26 cellular contexts compared by ENCODE assay signal in genomic region chr1:82567308-82567707, GRCh38.
"Had no signal": no experiment of that assay in that cellular context is flagged by ENCODE, and none has a peak within 500 bp of the region (broad histone marks: within the 10 kb centered on the region; RNA-seq: fewer than 3 reads in every experiment).

No MANE protein-coding gene starts in this region.

- H3K27me3 ChIP-seq: brain microvascular endothelial cell, stomach, suprapubic skin, tibial nerve had no signal

- H3K4me3 ChIP-seq: left ventricle myocardium inferior, stomach, suprapubic skin, tibial nerve had no signal

- H3K27me3 Mint-ChIP-seq: activated naive CD8-positive, alpha-beta T cell treated with anti-CD3 and anti-CD28 coated beads, Interleukin-2, amount 50 U/mL, for 24 hours; stimulated activated memory B cell treated with anti-CD40 and anti-IgM and Interleukin-4, amounts not matched to agents 10 μg/mL and 1 μg/mL and 100 μg/mL, for 72 hours had no signal

- DNase-seq: activated CD4-positive, alpha-beta T cell treated with anti-CD3 and anti-CD28 coated beads, Interleukin-2, amount 50 U/mL, for 1 hour; activated CD4-positive, CD25-positive, alpha-beta regulatory T cell treated with anti-CD3 and anti-CD28 coated beads, Interleukin-2, amount 50 U/mL, for 72 hours; activated CD8-positive, alpha-beta T cell treated with anti-CD3 and anti-CD28 coated beads, Interleukin-2, amount 10 ng/mL, durations not matched to agents 7 days and 5 days; activated gamma-delta T cell; activated naive CD4-positive, alpha-beta T cell treated with anti-CD3 and anti-CD28 coated beads, Interleukin-2, amount 50 U/mL, for 16 hours; activated naive CD8-positive, alpha-beta T cell treated with anti-CD3 and anti-CD28 coated beads, Interleukin-2, amount 50 U/mL, for 24 hours; brain microvascular endothelial cell; caudate nucleus; dermis blood vessel endothelial cell; effector CD8-positive, alpha-beta T cell; foreskin melanocyte; immature natural killer cell; left ventricle myocardium inferior; midbrain; occipital lobe; small intestine; stimulated activated CD4-positive, alpha-beta T cell treated with anti-CD3 and anti-CD28 coated beads, Interleukin-15, amount 100 ng/mL, for 24 hours; stomach had no signal

- H3K27ac Mint-ChIP-seq: activated CD8-positive, alpha-beta T cell treated with anti-CD3 and anti-CD28 coated beads, Interleukin-2, amount 10 ng/mL, durations not matched to agents 7 days and 5 days; activated naive CD8-positive, alpha-beta T cell treated with anti-CD3 and anti-CD28 coated beads, Interleukin-2, amount 50 U/mL, for 24 hours; activated T-helper 1 cell treated with anti-CD3 and anti-CD28 coated beads, Interleukin-12 subunit alpha, Interleukin-12 subunit beta, Interleukin-2, Interleukin-4 antibody, amounts not matched to agents 30 ng/mL and 10 ng/mL and 1 ng/mL, durations not matched to agents 14 hours and 24 hours and 36 hours; immature natural killer cell; stimulated activated memory B cell treated with anti-CD40 and anti-IgM and Interleukin-4, amounts not matched to agents 10 μg/mL and 1 μg/mL and 100 μg/mL, for 72 hours; T-helper 2 cell treated with Interferon-gamma antibody and Interleukin-4, amounts not matched to agents 5 μg/mL and 100 μg/mL, for 36 hours had no signal

- H3K36me3 Mint-ChIP-seq: immature natural killer cell; stimulated activated memory B cell treated with anti-CD40 and anti-IgM and Interleukin-4, amounts not matched to agents 10 μg/mL and 1 μg/mL and 100 μg/mL, for 72 hours had no signal

- H3K27ac ChIP-seq: brain microvascular endothelial cell, left ventricle myocardium inferior, stomach, suprapubic skin, tibial nerve, VCaP had no signal

- H3K9me3 ChIP-seq: left ventricle myocardium inferior, stomach, suprapubic skin, tibial nerve had no signal

- H3K4me1 Mint-ChIP-seq: activated naive CD8-positive, alpha-beta T cell treated with anti-CD3 and anti-CD28 coated beads, Interleukin-2, amount 50 U/mL, for 24 hours; immature natural killer cell; stimulated activated memory B cell treated with anti-CD40 and anti-IgM and Interleukin-4, amounts not matched to agents 10 μg/mL and 1 μg/mL and 100 μg/mL, for 72 hours had no signal

- H3K9me3 Mint-ChIP-seq: activated naive CD8-positive, alpha-beta T cell treated with anti-CD3 and anti-CD28 coated beads, Interleukin-2, amount 50 U/mL, for 24 hours; activated T-helper 1 cell treated with anti-CD3 and anti-CD28 coated beads, Interleukin-12 subunit alpha, Interleukin-12 subunit beta, Interleukin-2, Interleukin-4 antibody, amounts not matched to agents 30 ng/mL and 10 ng/mL and 1 ng/mL, durations not matched to agents 14 hours and 24 hours and 36 hours; T-helper 2 cell treated with Interferon-gamma antibody and Interleukin-4, amounts not matched to agents 5 μg/mL and 100 μg/mL, for 36 hours had no signal

- H3K36me3 ChIP-seq: brain microvascular endothelial cell, left ventricle myocardium inferior, stomach, suprapubic skin, tibial nerve had no signal

- ATAC-seq: activated CD8-positive, alpha-beta T cell treated with anti-CD3 and anti-CD28 coated beads, Interleukin-2, amount 10 ng/mL, durations not matched to agents 7 days and 5 days; activated naive CD8-positive, alpha-beta T cell treated with anti-CD3 and anti-CD28 coated beads, Interleukin-2, amount 50 U/mL, for 24 hours; esophagus mucosa; sciatic nerve; stimulated activated memory B cell treated with anti-CD40 and anti-IgM and Interleukin-4, amounts not matched to agents 10 μg/mL and 1 μg/mL and 100 μg/mL, for 72 hours had no signal

- H3K4me3 Mint-ChIP-seq: activated CD8-positive, alpha-beta T cell treated with anti-CD3 and anti-CD28 coated beads, Interleukin-2, amount 10 ng/mL, durations not matched to agents 7 days and 5 days; activated naive CD8-positive, alpha-beta T cell treated with anti-CD3 and anti-CD28 coated beads, Interleukin-2, amount 50 U/mL, for 24 hours; activated T-helper 1 cell treated with anti-CD3 and anti-CD28 coated beads, Interleukin-12 subunit alpha, Interleukin-12 subunit beta, Interleukin-2, Interleukin-4 antibody, amounts not matched to agents 30 ng/mL and 10 ng/mL and 1 ng/mL, durations not matched to agents 14 hours and 24 hours and 36 hours; immature natural killer cell; stimulated activated memory B cell treated with anti-CD40 and anti-IgM and Interleukin-4, amounts not matched to agents 10 μg/mL and 1 μg/mL and 100 μg/mL, for 72 hours; T-helper 2 cell treated with Interferon-gamma antibody and Interleukin-4, amounts not matched to agents 5 μg/mL and 100 μg/mL, for 36 hours had no signal
